9 cellular contexts compared by ENCODE assay signal in the genomic region with DNA sequence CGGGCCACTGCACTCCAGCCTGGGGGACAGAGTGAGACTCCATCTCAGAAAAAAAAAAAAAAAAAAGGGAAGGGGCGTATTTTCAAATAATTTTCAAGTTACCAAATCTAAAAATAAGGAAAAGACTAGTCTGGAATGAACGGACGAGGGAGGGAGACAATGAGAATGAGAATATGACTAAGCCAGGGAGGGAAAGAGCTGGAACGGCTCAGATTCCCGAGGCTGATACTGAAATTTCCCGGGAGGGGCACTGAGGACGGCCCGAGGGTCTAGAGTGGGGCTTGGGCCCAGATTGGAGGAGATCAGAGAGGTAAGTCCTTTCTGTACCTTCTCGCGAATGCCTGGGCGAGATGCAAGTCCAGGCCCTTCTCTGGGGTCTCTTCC. TPM values are rescaled to one million over a fixed set of nuclear protein-coding genes. Genes with fewer than 3 reads are reported as not detected.
A peak's percentile ranks its signal among the peaks of the same experiment; 100 is the strongest.
DNase-seq lines count a peak whose midpoint lies in the region; ATAC-seq and TF ChIP-seq lines count a peak whose summit lies in the region.
"Had no signal": no experiment of that assay in that cellular context is flagged by ENCODE, and none has a peak within 500 bp of the region (broad histone marks: within the 10 kb centered on the region; RNA-seq: fewer than 3 reads in every experiment).

No MANE protein-coding gene starts in this region.

- H3K27me3 Mint-ChIP-seq in CD8-positive, alpha-beta T cell (ENCODE audit: low read depth) = no peaks in the 10 kb centered on the region
- no peaks in the 10 kb centered on the region for H3K27me3 Mint-ChIP-seq in T-cell

- POLR2A ChIA-PET in CD8-positive, alpha-beta T cell (lab: Charles Lee) = interaction anchor here (0.6 to 3.8 kb wide), 6 partner anchors 14 to 67 kb away, joined by 3 to 31 read pairs (median 4); no protein-coding TSS in a partner anchor
- POLR2A ChIA-PET in T-cell (lab: Charles Lee) = no interaction called here

- no peak for DNase-seq in CD8-positive, alpha-beta T cell
- DNase-seq in T-cell = no peak
- peak; percentile 35 to 77 for DNase-seq in foreskin fibroblast
- DNase-seq in gastrocnemius medialis = no peak
- DNase-seq in GOT3 (lab: John Stamatoyannopoulos, UW) = no peak
- DNase-seq in Kasumi-1 (lab: John Stamatoyannopoulos, UW) = no peak
- no peak for DNase-seq in SIG-M5 (lab: John Stamatoyannopoulos, UW)
- no peak for DNase-seq in adrenal gland

- H3K4me1 ChIP-seq in CD8-positive, alpha-beta T cell (ENCODE audit: insufficient read depth, low read length) = peaks cover 7% of the 10 kb centered on the region
- H3K4me1 ChIP-seq in gastrocnemius medialis (peaks cover 2 to 18% of the 10 kb centered on the region in 2 donors), adrenal gland (replicated peaks in 1 of 2) (peaks cover 11 to 22% of the 10 kb centered on the region in 2 donors)

- ATAC-seq in CD8-positive, alpha-beta T cell = no peak
- ATAC-seq in T-cell (replicated peaks in 1 of 4) = no peak
- ATAC-seq in gastrocnemius medialis = peak in 1 of 2 donors; percentile 26

- peaks cover 3% of the 10 kb centered on the region for H3K36me3 Mint-ChIP-seq in CD8-positive, alpha-beta T cell
- H3K36me3 Mint-ChIP-seq in T-cell = peaks cover 12% of the 10 kb centered on the region

- CTCF ChIA-PET in CD8-positive, alpha-beta T cell (lab: Charles Lee) = interaction anchor here (0.7 to 18.2 kb wide), 18 partner anchors 8 to 210 kb away, joined by 3 to 576 read pairs (median 10); a partner anchor contains a TSS
- CTCF ChIA-PET in T-cell (lab: Charles Lee) = interaction anchor here (0.6 to 7.6 kb wide), 11 partner anchors 25 to 1158 kb away, joined by 3 to 87 read pairs (median 7); a partner anchor contains a TSS

- no peaks in the 10 kb centered on the region for H3K27me3 ChIP-seq in CD8-positive, alpha-beta T cell (ENCODE audit: insufficient read depth, low read length)
- H3K27me3 ChIP-seq in gastrocnemius medialis (peaks cover 0 to 9% (median 8%) of the 10 kb centered on the region in 3 donors), adrenal gland (no peaks in the 10 kb centered on the region)

- H3K36me3 ChIP-seq in CD8-positive, alpha-beta T cell (ENCODE audit: insufficient read depth, low read length) = no peaks in the 10 kb centered on the region
- no peaks in the 10 kb centered on the region for H3K36me3 ChIP-seq in gastrocnemius medialis
- H3K36me3 ChIP-seq in adrenal gland (replicated peaks in 1 of 2) = no peaks in the 10 kb centered on the region

- H3K4me1 Mint-ChIP-seq in CD8-positive, alpha-beta T cell (ENCODE audit: low read depth) = peaks cover 10% of the 10 kb centered on the region
- H3K4me1 Mint-ChIP-seq in T-cell = peaks cover 8 to 28% (median 14%) of the 10 kb centered on the region in 3 donors

- intact Hi-C loops in CD8-positive, alpha-beta T cell (cut with DNase I, micrococcal nuclease) = loop anchor here (1.0 to 10.0 kb wide), 6 partner anchors 13 to 211 kb away; a partner anchor contains a TSS
- intact Hi-C loops in gastrocnemius medialis (cut with DNase I; ENCODE audit: low total_unique reads) (loop anchor here (1.0 to 10.0 kb wide), 5 partner anchors 29 to 211 kb away; a partner anchor contains a TSS), adrenal gland (cut with DNase I) (loop anchor here in 1 of 2 donors (2.0 to 10.0 kb wide), 2 partner anchors 63 to 141 kb away; no protein-coding TSS in a partner anchor)

- TF ChIP-seq POLR2A in gastrocnemius medialis (IDR thresholded peaks at IDR 0.05) (no peak), adrenal gland (IDR thresholded peaks at IDR 0.05) (no peak)

- H3K9me3 ChIP-seq in CD8-positive, alpha-beta T cell (ENCODE audit: low read length) = no peaks in the 10 kb centered on the region
- H3K9me3 ChIP-seq in gastrocnemius medialis (no peaks in the 10 kb centered on the region), adrenal gland (replicated peaks in 1 of 3) (no peaks in the 10 kb centered on the region)

- H3K9me3 Mint-ChIP-seq in CD8-positive, alpha-beta T cell = no peaks in the 10 kb centered on the region
- H3K9me3 Mint-ChIP-seq in T-cell = no peaks in the 10 kb centered on the region

- H3K4me3 ChIP-seq in CD8-positive, alpha-beta T cell (ENCODE audit: low read depth, low read length) = no peak overlapping the region
- H3K4me3 ChIP-seq in foreskin fibroblast (ENCODE audit: low read depth in 1 of 2, low read length in 2 of 2) = peak overlapping the region; percentile 59 to 72
- peak overlapping the region; percentile 43 to 58 (median 50) for H3K4me3 ChIP-seq in gastrocnemius medialis
- H3K4me3 ChIP-seq in adrenal gland = peak overlapping the region in 1 of 4 donors; percentile 59

- peak overlapping the region; percentile 8 for H3K4me3 Mint-ChIP-seq in CD8-positive, alpha-beta T cell
- H3K4me3 Mint-ChIP-seq in T-cell = peak overlapping the region; percentile 17 to 67 (median 31)

- in situ Hi-C loops in gastrocnemius medialis (cut with MboI; ENCODE audit: low sequenced_read_pairs in 4 of 4) = loop anchor here in 2 of 4 donors (5.0 kb wide), 1 partner anchor 63 kb away; no protein-coding TSS in a partner anchor

- 27 to 51% (median 41%) methylated on average over 12 of the region's 12 CpGs for WGBS in adrenal gland, 4 donors

- no peak for TF ChIP-seq CTCF in CD8-positive, alpha-beta T cell (IDR thresholded peaks at IDR 0.05)
- TF ChIP-seq CTCF in foreskin fibroblast (IDR thresholded peaks at IDR 0.05; ENCODE audit: low read depth, low read length) = no peak
- no peak for TF ChIP-seq CTCF in gastrocnemius medialis (IDR thresholded peaks at IDR 0.05 in 4 of 5, conservative IDR thresholded peaks at IDR 0.05 in 1 of 5)
- TF ChIP-seq CTCF in adrenal gland (IDR thresholded peaks at IDR 0.05) = no peak

- no peak overlapping the region for H3K27ac ChIP-seq in CD8-positive, alpha-beta T cell (ENCODE audit: low read depth, low read length)
- peak overlapping the region; percentile 44 to 67 (median 58) for H3K27ac ChIP-seq in gastrocnemius medialis
- H3K27ac ChIP-seq in adrenal gland = peak overlapping the region in 2 of 5 donors; percentile 41 to 90
- H3K27ac ChIP-seq: VCaP had no signal

- no peak overlapping the region for H3K27ac Mint-ChIP-seq in CD8-positive, alpha-beta T cell
- no peak overlapping the region for H3K27ac Mint-ChIP-seq in T-cell

RNA-seq across cellular contexts. Expression of a gene that starts 3.4 kb away (rescaled TPM):
- under 1 TPM; 0.16 to 0.56 TPM for total RNA-seq in CD8-positive, alpha-beta T cell
- total RNA-seq in T-cell = under 1 TPM in 3 of 5 donors, not detected in 2; 0.13 to 0.84 (median 0.68) TPM
- total RNA-seq in gastrocnemius medialis = not detected
- total RNA-seq in adrenal gland = 1 to 10 TPM in 3 of 8 donors, under 1 TPM in 5; 0.22 to 1.9 (median 0.49) TPM
- 1 to 10 TPM in 1 of 3 donors, under 1 TPM in 2; 0.20 to 1.2 (median 0.32) TPM for polyA plus RNA-seq in adrenal gland

RNA-seq across cellular contexts. Expression of a gene that starts 25.0 kb away (rescaled TPM):
- total RNA-seq in CD8-positive, alpha-beta T cell = 10 to 100 TPM; 39.1 to 39.6 TPM
- 10 to 100 TPM; 40.2 to 79.0 (median 70.0) TPM for total RNA-seq in T-cell
- 10 to 100 TPM; 48.4 to 86.7 (median 69.0) TPM for total RNA-seq in gastrocnemius medialis
- total RNA-seq in adrenal gland = 100 to 1,000 TPM; 167 to 301 (median 230) TPM
- polyA plus RNA-seq in adrenal gland = 100 to 1,000 TPM in 2 of 3 donors, 10 to 100 TPM in 1; 95.6 to 199 (median 126) TPM

RNA-seq across cellular contexts. Expression of a gene that starts 29.2 kb away (rescaled TPM):
- 10 to 100 TPM in 1 of 2 experiments, 1 to 10 TPM in 1; 8.6 to 10.2 TPM for total RNA-seq in CD8-positive, alpha-beta T cell
- total RNA-seq in T-cell (10 to 100 TPM; 25.6 to 37.8 (median 28.7) TPM), gastrocnemius medialis (1 to 10 TPM; 3.3 to 5.3 (median 3.9) TPM), adrenal gland (10 to 100 TPM; 20.8 to 42.4 (median 33.5) TPM)
- 10 to 100 TPM; 16.1 to 35.2 (median 24.3) TPM for polyA plus RNA-seq in adrenal gland

Comparison
In these comparisons a context has a peak if more than half of its experiments do, and no peak if none do; other contexts are left out.
1. DNase-seq: peak in foreskin fibroblast (2 of 2); none in CD8-positive, alpha-beta T cell (0 of 7), T-cell (0 of 34), gastrocnemius medialis (0 of 2), GOT3 (single experiment), Kasumi-1 (0 of 2), SIG-M5 (single experiment) and adrenal gland (0 of 7).